20 cellular contexts compared by ENCODE assay signal in the genomic region with DNA sequence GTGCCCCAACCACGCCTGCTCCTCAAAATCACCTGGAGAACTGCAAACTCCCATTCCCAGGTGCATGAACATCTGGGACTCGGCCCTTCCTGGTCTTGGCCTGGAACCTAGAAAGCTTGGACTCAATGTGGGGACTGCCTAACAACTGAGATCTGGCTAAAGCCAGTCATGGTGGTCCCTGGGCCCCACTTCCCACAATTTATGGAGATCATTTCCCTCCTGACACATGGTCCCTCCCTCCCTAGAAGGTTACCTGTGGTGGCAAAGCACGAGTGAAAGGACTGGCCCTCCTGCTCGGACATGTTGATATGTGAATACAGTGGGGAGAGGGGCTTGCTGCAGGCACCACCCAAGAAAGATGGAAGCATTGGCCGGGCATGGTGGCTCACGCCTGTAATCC. TPM values are rescaled to one million over a fixed set of nuclear protein-coding genes. Genes with fewer than 3 reads are reported as not detected.
DNase-seq lines count a peak whose midpoint lies in the region; ATAC-seq, FAIRE-seq and TF ChIP-seq lines count a peak whose summit lies in the region.
"Had no signal": no experiment of that assay in that cellular context is flagged by ENCODE, and none has a peak within 500 bp of the region (broad histone marks: within the 10 kb centered on the region; RNA-seq: fewer than 3 reads in every experiment).

No MANE protein-coding gene starts in this region.

- H3K9ac ChIP-seq in H1 (replicated peaks in 1 of 4; ENCODE audit: extremely low read depth in 1 of 4, low read depth in 3 of 4, low read length in 3 of 4) = no peak overlapping the region
- H3K9ac ChIP-seq: KMS-11 had no signal

- POLR2A ChIA-PET in H1 (lab: Charles Lee; ENCODE audit: partially characterized antibody) = interaction anchor here (0.7 kb wide), 1 partner anchor 9 kb away, joined by 3 read pairs; no protein-coding TSS in a partner anchor

- H2BK15ac ChIP-seq in H1 (ENCODE audit: low read length) = no peak overlapping the region

- H3K27me3 ChIP-seq in H1 (replicated peaks in 1 of 4; ENCODE audit: control insufficient read depth in 3 of 4, extremely low read depth in 1 of 4, insufficient read depth in 3 of 4, low read length in 3 of 4) (no peaks in the 10 kb centered on the region), uterus (no peaks in the 10 kb centered on the region)

- no peak for TF ChIP-seq EP300 in H1 (IDR thresholded peaks at IDR 0.05; ENCODE audit: borderline replicate concordance in 1 of 2, low read depth in 2 of 2, low read length in 2 of 2)

- FAIRE-seq in H1 (lab: Jason Lieb, UNC) = no peak
- FAIRE-seq: GM12878, GM19239 had no signal

- H3K36me3 ChIP-seq in H1 (ENCODE audit: control insufficient read depth in 2 of 4, insufficient read depth in 4 of 4, low read length in 3 of 4) (no peaks in the 10 kb centered on the region), uterus (no peaks in the 10 kb centered on the region)

- H3K9me3 ChIP-seq in H1 (ENCODE audit: insufficient read depth in 2 of 2, low read depth in 1 of 2, low read length in 1 of 2) = no peaks in the 10 kb centered on the region
- H3K9me3 ChIP-seq in uterus = no peaks in the 10 kb centered on the region
- H3K9me3 ChIP-seq: Caco-2 had no signal

- no peak overlapping the region for H3K18ac ChIP-seq in H1 (ENCODE audit: extremely low read depth, low read length)

- peaks cover 33% of the 10 kb centered on the region for H3K79me1 ChIP-seq in H1 (ENCODE audit: low read depth, low read length)

- no peak overlapping the region for H3K14ac ChIP-seq in H1 (ENCODE audit: insufficient read length)

- no peak overlapping the region for H4K91ac ChIP-seq in H1 (replicated peaks; ENCODE audit: insufficient read length, low read length)

- no peak overlapping the region for H2BK20ac ChIP-seq in H1 (ENCODE audit: low read length)

- no peak overlapping the region for H2AFZ ChIP-seq in H1 (ENCODE audit: low read length)
- H2AFZ ChIP-seq: PC-9 had no signal

- WGBS in H1 (ENCODE audit: extremely low coverage in 1 of 2, insufficient coverage in 1 of 2, insufficient read length in 1 of 2, insufficient replicate concordance in 2 of 2, low coverage in 1 of 2, low lambda C conversion rate in 2 of 2, missing lambda C conversion rate in 1 of 2), 2 experiments = 87% methylated on average over 4 of the region's 6 CpGs; no CpG with 5 or more reads in 1 of the 2 experiments

- H2BK12ac ChIP-seq in H1 (ENCODE audit: low read depth, low read length) = no peak overlapping the region

- intact Hi-C loops in uterus (cut with DNase I; ENCODE audit: low total_unique reads) = no loop called here

- no peak overlapping the region for H3K4me2 ChIP-seq in H1 (ENCODE audit: insufficient read depth in 1 of 2, low read depth in 2 of 2, low read length in 2 of 2)
- H3K4me2 ChIP-seq: KMS-11, PC-9 had no signal

- peaks cover 7 to 26% of the 10 kb centered on the region in 2 experiments for H4K20me1 ChIP-seq in H1 (replicated peaks in 1 of 2; ENCODE audit: control insufficient read depth in 1 of 2, insufficient read depth in 2 of 2, low read length in 2 of 2)

- H3K4me3 ChIP-seq in H1 (ENCODE audit: extremely low read depth in 1 of 4, insufficient read depth in 2 of 4, low read depth in 3 of 4, low read length in 4 of 4) (no peak overlapping the region), uterus (no peak overlapping the region)
- H3K4me3 ChIP-seq: GM12878, PC-9 had no signal

- TF ChIP-seq CTCF in H1 (IDR thresholded peaks at IDR 0.05; ENCODE audit: control extremely low read depth in 1 of 3, insufficient read depth in 1 of 3, low read depth in 1 of 3, low read length in 3 of 3) (no peak), osteocyte (IDR thresholded peaks at IDR 0.05) (no peak), uterus (IDR thresholded peaks at IDR 0.05) (no peak)

- H2BK5ac ChIP-seq in H1 (ENCODE audit: low read depth, low read length) = peak overlapping the region; percentile 52; the same call in 1 of the 2 replicates

- peaks cover 58% of the 10 kb centered on the region for H3K4me1 Mint-ChIP-seq in osteocyte (ENCODE audit: unreplicated experiment)

- peaks cover 6 to 92% of the 10 kb centered on the region in 2 experiments for H3K79me2 ChIP-seq in H1 (ENCODE audit: control insufficient read depth in 1 of 2, insufficient read depth in 2 of 2, low read length in 2 of 2)

- no peaks in the 10 kb centered on the region for H3K36me3 Mint-ChIP-seq in osteocyte (ENCODE audit: unreplicated experiment)
- H3K36me3 Mint-ChIP-seq: CD4-positive, CD25-positive, alpha-beta regulatory T cell had no signal

- TF ChIP-seq POLR2A in H1 (IDR thresholded peaks at IDR 0.05; ENCODE audit: control extremely low read depth in 1 of 2, low read depth in 2 of 2, low read length in 2 of 2) (no peak), uterus (IDR thresholded peaks at IDR 0.05) (no peak)

- H3K23ac ChIP-seq in H1 (ENCODE audit: insufficient read length) = no peak overlapping the region

- H3K4me1 ChIP-seq in H1 (replicated peaks in 1 of 4; ENCODE audit: control insufficient read depth in 3 of 4, insufficient read depth in 4 of 4, low read length in 3 of 4) (peaks cover 0 to 10% (median 3%) of the 10 kb centered on the region in 4 experiments; a peak in 6 of 7 replicates), uterus (peaks cover 0 to 19% of the 10 kb centered on the region in 2 donors)

- no peak overlapping the region for H3K4me3 Mint-ChIP-seq in osteocyte (ENCODE audit: unreplicated experiment)

- H4K8ac ChIP-seq in H1 (ENCODE audit: extremely low read depth, insufficient read depth, low read length) = no peak overlapping the region

- H3K9me3 Mint-ChIP-seq in osteocyte (ENCODE audit: unreplicated experiment) = no peaks in the 10 kb centered on the region
- H3K9me3 Mint-ChIP-seq: CD4-positive, CD25-positive, alpha-beta regulatory T cell had no signal

- no peak for TF ChIP-seq RAD21 in H1 (IDR thresholded peaks at IDR 0.05 in 1 of 2, conservative IDR thresholded peaks at IDR 0.05 in 1 of 2; ENCODE audit: low read depth in 2 of 2, low read length in 2 of 2)

- DNase-seq in activated effector memory CD4-positive, alpha-beta T cell treated with anti-CD3 and anti-CD28 coated beads, Interleukin-2, amount 50 U/mL, for 16 hours = peak; percentile 36
- DNase-seq in activated effector memory CD4-positive, alpha-beta T cell treated with Interleukin-2 at 50 U/mL for 16 hours = no peak
- DNase-seq in H1 (ENCODE audit: low read depth in 1 of 2, low spot score in 2 of 2) (no peak), osteocyte (ENCODE audit: extremely low spot score, unreplicated experiment) (no peak), uterus (no peak), NCI-H748 (lab: John Stamatoyannopoulos, UW; ENCODE audit: unreplicated experiment) (no peak)
- DNase-seq: Caco-2; CD4-positive, CD25-positive, alpha-beta regulatory T cell; EL; NCI-H1417; NCI-H187 treated with DMSO at 0.1 percent for 48 hours; NCI-H2227 treated with DMSO at 0.1 percent for 48 hours; NCI-H510A treated with DMSO at 0.1 percent for 48 hours; PC-9 had no signal

- H3K4ac ChIP-seq in H1 (replicated peaks; ENCODE audit: insufficient read length, low read depth, low read length) = no peak overlapping the region

- H4K5ac ChIP-seq in H1 (ENCODE audit: insufficient read length, low read depth, low read length) = peak overlapping the region; percentile 15

- no peak overlapping the region for H2BK120ac ChIP-seq in H1 (replicated peaks; ENCODE audit: low read depth, low read length)

- no peaks in the 10 kb centered on the region for H3K27me3 Mint-ChIP-seq in osteocyte (ENCODE audit: unreplicated experiment)
- H3K27me3 Mint-ChIP-seq: CD4-positive, CD25-positive, alpha-beta regulatory T cell had no signal

- no peak overlapping the region for H3K56ac ChIP-seq in H1 (replicated peaks; ENCODE audit: insufficient read length, low read depth, low read length)

- no peak overlapping the region for H2AK5ac ChIP-seq in H1 (ENCODE audit: low read depth, low read length)

- H3K23me2 ChIP-seq in H1 (ENCODE audit: low read depth, low read length) = no peaks in the 10 kb centered on the region

- ATAC-seq in GM18517 (IDR thresholded peaks at IDR 0.05; ENCODE audit: unreplicated experiment) (no peak), GM21515 (IDR thresholded peaks at IDR 0.05; ENCODE audit: unreplicated experiment) (no peak)
- ATAC-seq: GM12878 had no signal

- peak overlapping the region; percentile 74 for H3K27ac Mint-ChIP-seq in osteocyte (ENCODE audit: unreplicated experiment)

- H3K27ac ChIP-seq in H1 (ENCODE audit: low read depth, low read length) = no peak overlapping the region
- no peak overlapping the region for H3K27ac ChIP-seq in uterus
- H3K27ac ChIP-seq: 22Rv1, KMS-11, PC-9 had no signal

- CTCF ChIA-PET in H1 (lab: Charles Lee; ENCODE audit: partially characterized antibody) = interaction anchor here (0.6 to 1.5 kb wide), 3 partner anchors 17 to 1522 kb away, joined by 3 to 7 read pairs (median 5); no protein-coding TSS in a partner anchor

TF ChIP-seq in H1, 55 proteins besides CTCF, POLR2A, EP300 and RAD21:
- TF ChIP-seq FOSL1 (IDR thresholded peaks at IDR 0.05; ENCODE audit: insufficient read depth, low read depth, low read length) = no peak
- TF ChIP-seq, protein P1, sequence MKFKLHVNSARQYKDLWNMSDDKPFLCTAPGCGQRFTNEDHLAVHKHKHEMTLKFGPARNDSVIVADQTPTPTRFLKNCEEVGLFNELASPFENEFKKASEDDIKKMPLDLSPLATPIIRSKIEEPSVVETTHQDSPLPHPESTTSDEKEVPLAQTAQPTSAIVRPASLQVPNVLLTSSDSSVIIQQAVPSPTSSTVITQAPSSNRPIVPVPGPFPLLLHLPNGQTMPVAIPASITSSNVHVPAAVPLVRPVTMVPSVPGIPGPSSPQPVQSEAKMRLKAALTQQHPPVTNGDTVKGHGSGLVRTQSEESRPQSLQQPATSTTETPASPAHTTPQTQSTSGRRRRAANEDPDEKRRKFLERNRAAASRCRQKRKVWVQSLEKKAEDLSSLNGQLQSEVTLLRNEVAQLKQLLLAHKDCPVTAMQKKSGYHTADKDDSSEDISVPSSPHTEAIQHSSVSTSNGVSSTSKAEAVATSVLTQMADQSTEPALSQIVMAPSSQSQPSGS (IDR thresholded peaks at IDR 0.05; ENCODE audit: low read length) = no peak
- no peak for TF ChIP-seq CHD2 (IDR thresholded peaks at IDR 0.05; ENCODE audit: low read length)
- TF ChIP-seq RNF2 (IDR thresholded peaks at IDR 0.05; ENCODE audit: borderline replicate concordance, low read depth, low read length, missing control alignments, poor library complexity, severe bottlenecking) = no peak
TF ChIP-seq in H1: peak in this region for 0.

RNA-seq across cellular contexts. Expression of a gene that starts 18.8 kb away (rescaled TPM):
- 22.8 and 22.9 TPM in 2 replicates for total RNA-seq in H1 (2021; fragmentation: NEBNext Ultra II Directional; extraction: Animal tissue kit (Norgen Biotek cat#: 25700))
- polyA plus RNA-seq in H1 (2011; rRNA removed) = 6.6 and 9.7 TPM in 2 replicates
- polyA plus RNA-seq in H1 (2011; cell fraction: cytosol; rRNA removed) = 6.7 TPM
- 9.6 TPM for polyA plus RNA-seq in H1 (2011; cell fraction: nucleus; rRNA removed)
- polyA plus RNA-seq in H1 (2012, experiment 1 of 2) = 11.7 to 13.9 TPM (median 12.5 TPM) in 4 replicates
- 4.3 TPM for polyA plus RNA-seq in H1 (2012, experiment 2 of 2)
- 12.0 TPM for polyA plus RNA-seq in H1 (2013, experiment 1 of 2)
- 12.8 TPM for polyA plus RNA-seq in H1 (2013, experiment 2 of 2)
- polyA minus RNA-seq in H1 (2011; rRNA and poly(A)+ RNA removed) = 12.8 and 13.2 TPM in 2 replicates
- polyA minus RNA-seq in H1 (2011; cell fraction: cytosol; rRNA and poly(A)+ RNA removed) = 10.7 TPM
- polyA minus RNA-seq in H1 (2011; cell fraction: nucleus; rRNA and poly(A)+ RNA removed) = 14.0 TPM
- total RNA-seq in osteocyte = 34.8 and 35.4 TPM in 2 replicates
- total RNA-seq in uterus = 10 to 100 TPM in 3 of 4 donors, 1 to 10 TPM in 1; 5.6 to 45.1 (median 22.8) TPM
